Comparison of ENCODE assay signal across 8 cellular contexts in genomic region chr7:88344956-88345832, GRCh38. TPM values are rescaled to one million over a fixed set of nuclear protein-coding genes. Genes with fewer than 3 reads are reported as not detected.
DNase-seq lines count a peak whose midpoint lies in the region; ATAC-seq, FAIRE-seq and TF ChIP-seq lines count a peak whose summit lies in the region.

No MANE protein-coding gene starts in this region.

- no peak for TF ChIP-seq POLR2A in IMR-90 (IDR thresholded peaks at IDR 0.05; ENCODE audit: low read depth, low read length)

- no peaks in the 10 kb centered on the region for H3K36me3 ChIP-seq in right atrium auricular region
- H3K36me3 ChIP-seq in IMR-90 (ENCODE audit: control insufficient read depth, insufficient read depth, low read length) = no peaks in the 10 kb centered on the region
- no peaks in the 10 kb centered on the region for H3K36me3 ChIP-seq in small intestine (ENCODE audit: control insufficient read depth in 2 of 2, insufficient read depth in 2 of 2, low read length in 2 of 2)
- no peaks in the 10 kb centered on the region for H3K36me3 ChIP-seq in CD8-positive, alpha-beta T cell (ENCODE audit: insufficient read depth, low read length)

- CTCF ChIA-PET in IMR-90 (lab: Yijun Ruan, JAX) = no interaction called here
- CTCF ChIA-PET in CD8-positive, alpha-beta T cell (lab: Charles Lee) = interaction anchor here (0.6 kb wide), 1 partner anchor 30 kb away, joined by 3 read pairs; no protein-coding TSS in a partner anchor

- no peak overlapping the region for H3K27ac Mint-ChIP-seq in T-helper 17 cell
- no peak overlapping the region for H3K27ac Mint-ChIP-seq in CD8-positive, alpha-beta T cell

- H3K9ac ChIP-seq in IMR-90 (ENCODE audit: low read depth, low read length) = no peak overlapping the region

- no peak overlapping the region for H4K8ac ChIP-seq in IMR-90 (ENCODE audit: low read depth in 2 of 2, low read length in 2 of 2)

- H3K79me1 ChIP-seq in IMR-90 (ENCODE audit: low read depth in 1 of 2, low read length in 2 of 2) = no peaks in the 10 kb centered on the region

- H3K4ac ChIP-seq in IMR-90 (ENCODE audit: low read depth, low read length) = no peak overlapping the region

- H4K20me1 ChIP-seq in IMR-90 (ENCODE audit: insufficient read depth, low read length) = no peaks in the 10 kb centered on the region

- no peak overlapping the region for H2BK20ac ChIP-seq in IMR-90 (ENCODE audit: low read depth, low read length)

- no peak overlapping the region for H3K56ac ChIP-seq in IMR-90 (ENCODE audit: extremely low read depth, insufficient read depth, low read length)

- in situ Hi-C loops in IMR-90 (cut with MboI; ENCODE audit: low sequenced_read_pairs) = no loop called here

- DNase-seq in Right ventricle myocardium inferior (ENCODE audit: missing footprints) (peak; percentile 84), right atrium auricular region (ENCODE audit: low spot score) (no peak), IMR-90 (no peak), hippocampal formation (lab: John Stamatoyannopoulos, UW) (peak; percentile 33 to 53), small intestine (peak; percentile 42), T-helper 17 cell (no peak)
- peak; percentile 9 to 13 for DNase-seq in activated CD4-positive, alpha-beta T cell treated with anti-CD3 and anti-CD28 coated beads, Interleukin-2, amount 50 U/mL, for 48 hours
- DNase-seq in CD8-positive, alpha-beta T cell = no peak

- no peaks in the 10 kb centered on the region for H3K9me3 Mint-ChIP-seq in CD8-positive, alpha-beta T cell

- H3K4me3 ChIP-seq in right atrium auricular region = no peak overlapping the region
- no peak overlapping the region for H3K4me3 ChIP-seq in IMR-90 (ENCODE audit: insufficient read depth, low read depth, low read length)
- H3K4me3 ChIP-seq in small intestine (ENCODE audit: low read depth in 1 of 2, low read length in 2 of 2) = no peak overlapping the region
- H3K4me3 ChIP-seq in CD8-positive, alpha-beta T cell (ENCODE audit: low read depth, low read length) = no peak overlapping the region

- no peak overlapping the region for H3K4me2 ChIP-seq in IMR-90 (ENCODE audit: low read depth, low read length)

- H3K9me1 ChIP-seq in IMR-90 (ENCODE audit: insufficient read depth, low read length) = no peaks in the 10 kb centered on the region

- H3K4me1 Mint-ChIP-seq in T-helper 17 cell = no peaks in the 10 kb centered on the region
- no peaks in the 10 kb centered on the region for H3K4me1 Mint-ChIP-seq in CD8-positive, alpha-beta T cell (ENCODE audit: low read depth)

- intact Hi-C loops in Right ventricle myocardium inferior (cut with DNase I) = no loop called here
- intact Hi-C loops in IMR-90 (cut with micrococcal nuclease) = no loop called here
- intact Hi-C loops in CD8-positive, alpha-beta T cell (cut with DNase I, micrococcal nuclease) = no loop called here

- H2AK5ac ChIP-seq in IMR-90 (ENCODE audit: low read depth, low read length) = no peak overlapping the region

- peak; percentile 13; the same call in 1 of the 2 replicates for TF ChIP-seq RAD21 in IMR-90 (IDR thresholded peaks at IDR 0.05; ENCODE audit: low read length)

- no TSS peak for BruUV-seq in IMR-90 (replicated peaks; lab: Mats Ljungman, UMichigan)

- peaks cover 32% of the 10 kb centered on the region for H3K27me3 Mint-ChIP-seq in T-helper 17 cell
- peaks cover 14% of the 10 kb centered on the region for H3K27me3 Mint-ChIP-seq in CD8-positive, alpha-beta T cell (ENCODE audit: low read depth)

- POLR2A ChIA-PET in IMR-90 (lab: Charles Lee; ENCODE audit: unreplicated experiment) = no interaction called here
- POLR2A ChIA-PET in CD8-positive, alpha-beta T cell (lab: Charles Lee) = no interaction called here

- TF ChIP-seq CTCF in right atrium auricular region (IDR thresholded peaks at IDR 0.05) (peak in 1 of 2 donors; percentile 66), IMR-90 (conservative IDR thresholded peaks at IDR 0.05; ENCODE audit: low read depth, low read length) (peak; percentile 18; the same call in 1 of the 2 replicates)
- TF ChIP-seq CTCF in CD8-positive, alpha-beta T cell (IDR thresholded peaks at IDR 0.05) = no peak

- dilution Hi-C loops in IMR-90 (cut with HindIII; ENCODE audit: low sequenced_read_pairs, unreplicated experiment) = no loop called here

- H2AFZ ChIP-seq in IMR-90 (replicated peaks; ENCODE audit: low read length, poor library complexity) = no peak overlapping the region

- H3K27ac ChIP-seq in right atrium auricular region = no peak overlapping the region
- H3K27ac ChIP-seq in IMR-90 (ENCODE audit: insufficient read depth, low read length) = no peak overlapping the region
- H3K27ac ChIP-seq in small intestine (ENCODE audit: low read depth in 1 of 2, low read length in 1 of 2) = no peak overlapping the region
- H3K27ac ChIP-seq in CD8-positive, alpha-beta T cell (ENCODE audit: low read depth, low read length) = no peak overlapping the region

- no peak overlapping the region for H4K5ac ChIP-seq in IMR-90 (ENCODE audit: low read depth, low read length)

- no peak overlapping the region for H4K91ac ChIP-seq in IMR-90 (ENCODE audit: insufficient read depth, low read depth, low read length)

- H3K9me3 ChIP-seq in right atrium auricular region (no peaks in the 10 kb centered on the region), IMR-90 (ENCODE audit: control insufficient read depth, insufficient read depth, low read length) (no peaks in the 10 kb centered on the region), small intestine (ENCODE audit: control insufficient read depth, low read depth) (no peaks in the 10 kb centered on the region), T-helper 17 cell (ENCODE audit: control insufficient read depth, low read length, poor library complexity, severe bottlenecking) (no peaks in the 10 kb centered on the region)
- H3K9me3 ChIP-seq in CD8-positive, alpha-beta T cell (ENCODE audit: low read length) = no peaks in the 10 kb centered on the region

- ATAC-seq in Right ventricle myocardium inferior (peak; percentile 91), IMR-90 (ENCODE audit: low read depth) (no peak), T-helper 17 cell (no peak)
- no peak for ATAC-seq in CD8-positive, alpha-beta T cell

- H2BK120ac ChIP-seq in IMR-90 (ENCODE audit: low read depth, low read length) = no peak overlapping the region

- no peak for FAIRE-seq in small intestine (lab: Jason Lieb, UNC)

- H3K23ac ChIP-seq in IMR-90 (ENCODE audit: low read depth, low read length) = no peak overlapping the region

- H3K4me1 ChIP-seq in right atrium auricular region (no peaks in the 10 kb centered on the region), IMR-90 (ENCODE audit: control insufficient read depth, insufficient read depth, low read length) (no peaks in the 10 kb centered on the region), small intestine (ENCODE audit: control insufficient read depth in 2 of 2, insufficient read depth in 1 of 2, low read depth in 1 of 2, low read length in 1 of 2) (no peaks in the 10 kb centered on the region)
- no peaks in the 10 kb centered on the region for H3K4me1 ChIP-seq in CD8-positive, alpha-beta T cell (ENCODE audit: insufficient read depth, low read length)

- 6% methylated on average over 2 of the region's 15 CpGs; no CpG with 5 or more reads in 1 of the 2 experiments for WGBS in IMR-90 (ENCODE audit: extremely low coverage in 2 of 2, insufficient read length in 1 of 2), 2 experiments
- 12 to 24% (median 19%) methylated on average over 15 of the region's 15 CpGs for WGBS in small intestine, 3 donors

- no peak overlapping the region for H3K4me3 Mint-ChIP-seq in T-helper 17 cell
- H3K4me3 Mint-ChIP-seq in CD8-positive, alpha-beta T cell = no peak overlapping the region

- H3K14ac ChIP-seq in IMR-90 (replicated peaks; ENCODE audit: low read depth, low read length) = no peak overlapping the region

- H2AK9ac ChIP-seq in IMR-90 (replicated peaks; ENCODE audit: low read depth, low read length, poor library complexity) = no peak overlapping the region

- no peak overlapping the region for H3K18ac ChIP-seq in IMR-90 (ENCODE audit: low read depth, low read length)

- H2BK15ac ChIP-seq in IMR-90 (ENCODE audit: low read depth, low read length) = no peak overlapping the region

- no peak overlapping the region for H2BK5ac ChIP-seq in IMR-90 (ENCODE audit: low read depth, low read length, poor library complexity, severe bottlenecking)

- no peaks in the 10 kb centered on the region for H3K27me3 ChIP-seq in right atrium auricular region
- no peaks in the 10 kb centered on the region for H3K27me3 ChIP-seq in IMR-90 (ENCODE audit: control insufficient read depth, insufficient read depth, low read length)
- no peaks in the 10 kb centered on the region for H3K27me3 ChIP-seq in small intestine (ENCODE audit: control insufficient read depth in 2 of 2, insufficient read depth in 2 of 2, low read length in 2 of 2)
- H3K27me3 ChIP-seq in CD8-positive, alpha-beta T cell (ENCODE audit: insufficient read depth, low read length) = no peaks in the 10 kb centered on the region

- no peaks in the 10 kb centered on the region for H3K36me3 Mint-ChIP-seq in T-helper 17 cell (ENCODE audit: low read depth)
- H3K36me3 Mint-ChIP-seq in CD8-positive, alpha-beta T cell = no peaks in the 10 kb centered on the region

TF ChIP-seq in IMR-90, 13 proteins besides CTCF, POLR2A, EP300 and RAD21:
- no peak for TF ChIP-seq RFX5 (IDR thresholded peaks at IDR 0.05; ENCODE audit: low read depth, low read length)
- TF ChIP-seq FOS (IDR thresholded peaks at IDR 0.05; ENCODE audit: low read depth, low read length) = no peak
- TF ChIP-seq CHD1 (IDR thresholded peaks at IDR 0.05; ENCODE audit: low read depth, low read length) = no peak
- TF ChIP-seq ELK1 (IDR thresholded peaks at IDR 0.05; ENCODE audit: borderline replicate concordance, low read depth, low read length) = no peak
- TF ChIP-seq NFE2L2 (IDR thresholded peaks at IDR 0.05; ENCODE audit: low read depth, low read length) = no peak
- no peak for TF ChIP-seq MXI1 (IDR thresholded peaks at IDR 0.05; ENCODE audit: borderline replicate concordance, low read depth, low read length)
- TF ChIP-seq SMC3 (IDR thresholded peaks at IDR 0.05; ENCODE audit: low read depth, low read length) = no peak

RNA-seq across cellular contexts. Expression of gene STEAP4, which starts 38.5 kb away (rescaled TPM):
- total RNA-seq in Right ventricle myocardium inferior (25.2 TPM), right atrium auricular region (10 to 100 TPM in 1 of 2 donors, 1 to 10 TPM in 1; 9.6 to 44.2 TPM), IMR-90 (2012; rRNA removed) (not detected in 2 replicates), T-helper 17 cell (under 1 TPM; 0.10 to 0.42 TPM)
- polyA plus RNA-seq in IMR-90 (2012; rRNA removed) (not detected in 2 replicates), small intestine (1 to 10 TPM in 1 of 3 donors, under 1 TPM in 2; 0.22 to 5.7 (median 0.54) TPM)
- polyA plus RNA-seq in IMR-90 (2012; cell fraction: cytosol; rRNA removed) = not detected in 2 replicates
- not detected in 2 replicates for polyA plus RNA-seq in IMR-90 (2012; cell fraction: nucleus; rRNA removed; ENCODE audit: low replicate concordance)
- total RNA-seq in CD8-positive, alpha-beta T cell = not detected

Comparison
In these comparisons a context has a peak if more than half of its experiments do, and no peak if none do; other contexts are left out.
1. DNase-seq: peak in Right ventricle myocardium inferior (single experiment), activated CD4-positive, alpha-beta T cell treated with anti-CD3 and anti-CD28 coated beads, Interleukin-2, amount 50 U/mL, for 48 hours (2 of 2), hippocampal formation (2 of 2) and small intestine (single experiment); none in right atrium auricular region (single experiment), IMR-90 (single experiment), T-helper 17 cell (0 of 3) and CD8-positive, alpha-beta T cell (0 of 7).
2. RNA of gene STEAP4, which starts 38.5 kb away (total RNA-seq): 9.6 to 44.2 TPM in right atrium auricular region and 25.2 TPM in Right ventricle myocardium inferior (single experiment); 0.10 to 0.42 TPM in T-helper 17 cell, not detected in IMR-90 and not detected in CD8-positive, alpha-beta T cell; every median in the first group is over 4 times any median in the second.